Comparison of ENCODE assay signal across 13 cellular contexts in the genomic region with DNA sequence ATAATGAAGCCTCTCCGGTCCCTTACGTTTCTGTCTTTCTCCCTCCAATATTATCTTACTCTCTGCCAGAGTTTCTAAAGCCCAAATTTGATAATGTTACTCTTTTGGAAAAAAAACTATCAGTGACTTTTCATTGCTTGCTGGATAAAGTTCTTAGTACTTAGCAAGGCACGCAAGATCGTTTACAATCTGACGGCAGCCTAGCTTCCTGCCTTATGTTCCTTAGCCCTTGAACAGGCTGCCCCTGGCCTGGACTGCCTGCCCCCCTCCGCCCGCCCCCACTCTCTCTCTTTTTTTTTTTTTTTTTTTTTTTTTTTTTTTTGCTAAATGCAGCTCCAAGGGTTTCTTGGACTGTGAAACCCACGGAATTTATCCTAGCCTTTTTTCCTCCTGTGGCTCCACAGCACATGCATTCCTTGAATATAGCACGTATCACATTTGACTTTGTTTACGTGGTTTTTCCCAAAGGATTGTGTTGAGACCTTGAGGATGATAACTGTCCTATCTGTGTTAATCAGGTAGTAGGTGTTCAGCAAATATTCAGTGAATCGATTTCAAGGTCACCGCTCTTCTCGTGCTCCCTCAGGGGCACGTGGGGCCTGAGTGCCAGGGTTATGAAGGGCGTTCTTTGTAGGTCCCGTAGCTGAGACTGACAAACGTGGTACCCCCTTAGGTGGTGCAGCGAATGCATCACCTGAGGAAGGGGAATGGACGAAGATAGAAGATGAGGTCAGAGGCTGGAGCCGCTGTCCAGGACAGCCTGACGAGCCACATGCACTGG.
DNase-seq lines count a peak whose midpoint lies in the region; ATAC-seq and TF ChIP-seq lines count a peak whose summit lies in the region.
"Had no signal": no experiment of that assay in that cellular context is flagged by ENCODE, and none has a peak within 500 bp of the region (broad histone marks: within the 10 kb centered on the region; RNA-seq: fewer than 3 reads in every experiment).

No MANE protein-coding gene starts in this region.

- peaks cover 67% of the 10 kb centered on the region for H3K4me1 Mint-ChIP-seq in neural crest cell
- no peaks in the 10 kb centered on the region for H3K4me1 Mint-ChIP-seq in activated CD4-positive, alpha-beta T cell treated with anti-CD3 and anti-CD28 coated beads for 36 hours
- H3K4me1 Mint-ChIP-seq: activated naive CD8-positive, alpha-beta T cell treated with anti-CD3 and anti-CD28 coated beads, Interleukin-2, amount 50 U/mL, for 24 hours had no signal

- CTCF ChIA-PET in activated CD4-positive, alpha-beta T cell treated with anti-CD3 and anti-CD28 coated beads for 36 hours (lab: Charles Lee): no interaction called here

- peaks cover 0 to 5% of the 10 kb centered on the region in 2 donors for H3K4me1 ChIP-seq in right atrium auricular region
- H3K4me1 ChIP-seq in aorta (ENCODE audit: control insufficient read depth in 1 of 2, insufficient read depth in 2 of 2, low read length in 2 of 2): no peaks in the 10 kb centered on the region

- DNase-seq in Right ventricle myocardium superior (no peak), right atrium auricular region (ENCODE audit: low spot score) (no peak), glomerular endothelial cell (ENCODE audit: extremely low read depth, low read depth, low spot score) (peak; percentile 16), neural crest cell (ENCODE audit: low read depth, low spot score) (no peak), cerebellar cortex (ENCODE audit: low spot score) (no peak), posterior cingulate gyrus (no peak), aorta (no peak)
- DNase-seq in activated CD4-positive, alpha-beta T cell treated with anti-CD3 and anti-CD28 coated beads for 36 hours: no peak
- DNase-seq: activated naive CD8-positive, alpha-beta T cell treated with anti-CD3 and anti-CD28 coated beads, Interleukin-2, amount 50 U/mL, for 24 hours; kidney glomerular epithelial cell; NCI-H2029 treated with DMSO at 0.1 percent for 48 hours had no signal

- H3K27ac Mint-ChIP-seq in neural crest cell (ENCODE audit: unreplicated experiment): peak overlapping the region; percentile 14
- no peak overlapping the region for H3K27ac Mint-ChIP-seq in activated CD4-positive, alpha-beta T cell treated with anti-CD3 and anti-CD28 coated beads for 36 hours
- H3K27ac Mint-ChIP-seq: activated naive CD8-positive, alpha-beta T cell treated with anti-CD3 and anti-CD28 coated beads, Interleukin-2, amount 50 U/mL, for 24 hours; T-helper 1 cell treated with Interleukin-12 subunit alpha and Interleukin-12 subunit beta and Interleukin-4 antibody, amounts not matched to agents 30 μg/mL and 1 μg/mL, for 36 hours had no signal

- TF ChIP-seq CTCF in right atrium auricular region (IDR thresholded peaks at IDR 0.05) (no peak), neural crest cell (conservative IDR thresholded peaks at IDR 0.05) (no peak)

- H3K36me3 ChIP-seq in right atrium auricular region (no peaks in the 10 kb centered on the region), aorta (ENCODE audit: control insufficient read depth in 1 of 2, insufficient read depth in 2 of 2, low read length in 1 of 2) (no peaks in the 10 kb centered on the region)

- peak; percentile 76 for ATAC-seq in Right ventricle myocardium superior (ENCODE audit: poor library complexity)
- ATAC-seq in activated CD4-positive, alpha-beta T cell treated with anti-CD3 and anti-CD28 coated beads for 36 hours: no peak
- ATAC-seq in aorta (ENCODE audit: low FRiP score): no peak
- ATAC-seq: activated naive CD8-positive, alpha-beta T cell treated with anti-CD3 and anti-CD28 coated beads, Interleukin-2, amount 50 U/mL, for 24 hours had no signal

- H3K27ac ChIP-seq in right atrium auricular region (peak overlapping the region in 1 of 2 donors; percentile 40), aorta (ENCODE audit: low read depth in 1 of 2, low read length in 2 of 2) (no peak overlapping the region)
- H3K27ac ChIP-seq: KMS-11 had no signal

- H3K9me3 ChIP-seq in right atrium auricular region: no peaks in the 10 kb centered on the region
- no peaks in the 10 kb centered on the region for H3K9me3 ChIP-seq in aorta (ENCODE audit: control insufficient read depth, low read length)

- peak overlapping the region in 1 of 2 donors; percentile 9 for H3K4me3 ChIP-seq in right atrium auricular region
- no peak overlapping the region for H3K4me3 ChIP-seq in aorta (ENCODE audit: low read length in 2 of 2)

- no peak overlapping the region for H3K4me3 Mint-ChIP-seq in neural crest cell
- H3K4me3 Mint-ChIP-seq in activated CD4-positive, alpha-beta T cell treated with anti-CD3 and anti-CD28 coated beads for 36 hours: no peak overlapping the region
- H3K4me3 Mint-ChIP-seq: activated naive CD8-positive, alpha-beta T cell treated with anti-CD3 and anti-CD28 coated beads, Interleukin-2, amount 50 U/mL, for 24 hours; T-helper 1 cell treated with Interleukin-12 subunit alpha and Interleukin-12 subunit beta and Interleukin-4 antibody, amounts not matched to agents 30 μg/mL and 1 μg/mL, for 36 hours had no signal

- peaks cover 7% of the 10 kb centered on the region for H3K36me3 Mint-ChIP-seq in neural crest cell (ENCODE audit: low read depth)
- no peaks in the 10 kb centered on the region for H3K36me3 Mint-ChIP-seq in activated CD4-positive, alpha-beta T cell treated with anti-CD3 and anti-CD28 coated beads for 36 hours (ENCODE audit: low read depth)

- POLR2A ChIA-PET in activated CD4-positive, alpha-beta T cell treated with anti-CD3 and anti-CD28 coated beads for 36 hours (lab: Charles Lee): no interaction called here

- H3K27me3 Mint-ChIP-seq in neural crest cell (ENCODE audit: low read depth): no peaks in the 10 kb centered on the region
- H3K27me3 Mint-ChIP-seq in activated CD4-positive, alpha-beta T cell treated with anti-CD3 and anti-CD28 coated beads for 36 hours: peaks cover 4% of the 10 kb centered on the region
- H3K27me3 Mint-ChIP-seq: activated naive CD8-positive, alpha-beta T cell treated with anti-CD3 and anti-CD28 coated beads, Interleukin-2, amount 50 U/mL, for 24 hours had no signal

- H3K27me3 ChIP-seq in right atrium auricular region: no peaks in the 10 kb centered on the region
- no peaks in the 10 kb centered on the region for H3K27me3 ChIP-seq in aorta (ENCODE audit: control insufficient read depth in 1 of 2, insufficient read depth in 2 of 2, low read length in 1 of 2)

- intact Hi-C loops in Right ventricle myocardium superior (cut with DNase I): no loop called here
- intact Hi-C loops in activated CD4-positive, alpha-beta T cell treated with anti-CD3 and anti-CD28 coated beads for 36 hours (cut with DNase I, micrococcal nuclease): no loop called here
- intact Hi-C loops in posterior cingulate gyrus (cut with DNase I): no loop called here
- intact Hi-C loops in aorta (cut with DNase I): no loop called here

- 52 to 61% methylated on average over 21 of the region's 21 CpGs for WGBS in aorta, 2 donors

- H3K9me3 Mint-ChIP-seq in neural crest cell: peaks cover 5% of the 10 kb centered on the region
- H3K9me3 Mint-ChIP-seq in activated CD4-positive, alpha-beta T cell treated with anti-CD3 and anti-CD28 coated beads for 36 hours (ENCODE audit: low read depth): no peaks in the 10 kb centered on the region
- H3K9me3 Mint-ChIP-seq: activated naive CD8-positive, alpha-beta T cell treated with anti-CD3 and anti-CD28 coated beads, Interleukin-2, amount 50 U/mL, for 24 hours; T-helper 1 cell treated with Interleukin-12 subunit alpha and Interleukin-12 subunit beta and Interleukin-4 antibody, amounts not matched to agents 30 μg/mL and 1 μg/mL, for 36 hours had no signal
